In the genomic region with DNA sequence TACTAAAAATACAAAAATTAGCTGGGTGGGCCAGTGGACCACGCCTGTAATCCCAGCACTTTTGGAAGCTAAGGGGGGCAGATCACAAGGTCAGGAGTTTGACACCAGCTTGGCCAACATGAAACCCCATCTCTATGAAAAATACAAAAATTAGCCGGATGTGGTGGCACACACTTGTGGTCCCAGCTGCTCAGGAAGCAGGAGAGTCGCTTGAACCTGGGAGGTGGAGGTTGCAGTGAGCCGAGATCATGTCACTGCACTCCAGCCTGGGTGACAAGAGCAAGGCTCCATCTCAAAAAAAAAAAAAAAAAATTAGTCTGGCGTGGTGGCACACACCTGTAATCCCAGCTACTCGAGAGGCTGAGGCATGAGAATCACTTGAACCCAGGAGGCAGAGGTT, we compare ENCODE assay signal across 19 cellular contexts. TPM values are rescaled to one million over a fixed set of nuclear protein-coding genes. Genes with fewer than 3 reads are reported as not detected.
"Had no signal": no experiment of that assay in that cellular context is flagged by ENCODE, and none has a peak within 500 bp of the region (broad histone marks: within the 10 kb centered on the region; RNA-seq: fewer than 3 reads in every experiment).

No MANE protein-coding gene starts in this region.

RNA-seq across cellular contexts. Expression of a gene that starts 44.6 kb away (rescaled TPM):
- total RNA-seq: activated naive CD4-positive, alpha-beta T cell treated with anti-CD3 and anti-CD28 coated beads for 36 hours; activated naive CD4-positive, alpha-beta T cell treated with anti-CD3 and anti-CD28 coated beads, Interleukin-2, amount 50 U/mL, for 72 hours; activated naive CD8-positive, alpha-beta T cell treated with anti-CD3 and anti-CD28 coated beads for 36 hours; activated naive CD8-positive, alpha-beta T cell treated with anti-CD3 and anti-CD28 coated beads, Interleukin-2, amount 10 ng/mL, durations not matched to agents 7 days and 5 days; activated T-cell treated with anti-CD3 and anti-CD28 coated beads, Interleukin-2, amount 50 U/mL, for 4 hours; activated T-cell treated with anti-CD3 and anti-CD28 coated beads, Interleukin-2, amount 50 U/mL, for 72 hours; activated T-helper 1 cell treated with anti-CD3 and anti-CD28 coated beads, Interleukin-12 subunit alpha, Interleukin-12 subunit beta, Interleukin-2, Interleukin-4 antibody, amounts not matched to agents 30 ng/mL and 10 ng/mL and 1 ng/mL, durations not matched to agents 14 hours and 24 hours and 36 hours; activated T-helper 17 cell treated with anti-CD3 and anti-CD28 coated beads, Interleukin-2, amount 50 U/mL, for 72 hours; activated T-helper 2 cell treated with anti-CD3 and anti-CD28 coated beads, Interferon-gamma antibody, Interleukin-2, Interleukin-4, amounts not matched to agents 10 μg/mL and 5 μg/mL and 100 μg/mL, durations not matched to agents 14 hours and 24 hours and 36 hours; aorta; ascending aorta; astrocyte; body of pancreas; breast epithelium; bronchial epithelial cell; cardiac muscle cell; cardiac septum; chondrocyte had no signal
- polyA plus RNA-seq: adipose tissue, aorta, cardiac muscle cell had no signal
